In the genomic region with DNA sequence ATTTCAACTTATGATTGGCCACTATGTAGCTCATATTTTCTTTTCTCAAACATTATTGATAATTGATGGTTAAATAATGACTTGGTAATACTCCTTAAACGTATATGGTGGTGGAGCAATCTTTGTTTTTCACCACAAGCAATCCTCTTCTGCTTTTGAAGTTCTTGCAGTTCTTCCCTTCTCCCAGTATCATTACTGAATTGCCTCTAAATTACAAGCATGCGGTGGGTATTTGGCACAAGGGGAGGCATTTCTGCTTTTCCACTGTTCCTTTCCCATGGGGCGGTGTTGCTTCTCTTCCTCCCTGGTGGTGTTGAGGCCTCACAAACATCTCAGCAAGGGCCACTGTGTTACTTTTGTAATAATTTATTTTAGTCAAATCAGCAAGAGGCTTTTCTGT, we compare ENCODE assay signal across 26 cellular contexts.
"Had no signal": no experiment of that assay in that cellular context is flagged by ENCODE, and none has a peak within 500 bp of the region (broad histone marks: within the 10 kb centered on the region; RNA-seq: fewer than 3 reads in every experiment).

No MANE protein-coding gene starts in this region.

- DNase-seq: effector CD8-positive, alpha-beta T cell; foreskin keratinocyte; heart left ventricle; kidney; natural killer cell; occipital lobe; ovary; posterior cingulate gyrus; retina; right lobe of liver; stimulated activated CD4-positive, alpha-beta T cell treated with anti-CD3 and anti-CD28 coated beads, Interleukin-12 subunit alpha, Interleukin-12 subunit beta, amount 100 ng/mL, for 4 hours; stimulated activated CD4-positive, alpha-beta T cell treated with anti-CD3 and anti-CD28 coated beads, Interleukin-1b, Interleukin-23, amount 100 ng/mL, for 48 hours; stimulated activated CD4-positive, alpha-beta T cell treated with anti-CD3 and anti-CD28 coated beads, Interleukin-4, amount 100 ng/mL, for 1 hour; stimulated activated CD8-positive, alpha-beta memory T cell treated with anti-CD3 and anti-CD28 coated beads, Interleukin-4, amount 100 ng/mL, for 48 hours; stimulated activated naive CD4-positive, alpha-beta T cell; stimulated activated naive CD8-positive, alpha-beta T cell treated with anti-CD3 and anti-CD28 coated beads, Interleukin-15, amount 100 ng/mL, for 72 hours; transverse colon; upper lobe of right lung; uterus had no signal

- ATAC-seq: foreskin keratinocyte; gastroesophageal sphincter; heart left ventricle; left lobe of liver; natural killer cell; right lobe of liver; stimulated activated naive CD8-positive, alpha-beta T cell treated with anti-CD3 and anti-CD28 coated beads, Interleukin-15, amount 100 ng/mL, for 72 hours; upper lobe of right lung had no signal

- H3K4me1 ChIP-seq: esophagus muscularis mucosa, foreskin keratinocyte, gastroesophageal sphincter, heart left ventricle, right lobe of liver, suprapubic skin, transverse colon, upper lobe of right lung, uterus had no signal

- H3K27me3 ChIP-seq: esophagus muscularis mucosa, foreskin keratinocyte, gastroesophageal sphincter, heart left ventricle, hepatocyte, ovary, right lobe of liver, suprapubic skin, transverse colon, upper lobe of right lung, uterus had no signal

- H3K27ac ChIP-seq: esophagus muscularis mucosa, foreskin keratinocyte, gastroesophageal sphincter, heart left ventricle, hepatocyte, ovary, right lobe of liver, suprapubic skin, transverse colon, upper lobe of right lung, uterus had no signal

- H3K4me3 ChIP-seq: esophagus muscularis mucosa, gastroesophageal sphincter, heart left ventricle, hepatocyte, lung, ovary, right lobe of liver, smooth muscle cell, suprapubic skin, transverse colon, upper lobe of right lung, uterus had no signal

- H3K9me3 ChIP-seq: ovary, right lobe of liver, suprapubic skin, transverse colon, upper lobe of right lung, uterus had no signal

- H3K36me3 ChIP-seq: esophagus muscularis mucosa, gastroesophageal sphincter, heart left ventricle, ovary, right lobe of liver, suprapubic skin, transverse colon, upper lobe of right lung, uterus had no signal
